ENCODE assay signal across 8 cellular contexts in the genomic region with DNA sequence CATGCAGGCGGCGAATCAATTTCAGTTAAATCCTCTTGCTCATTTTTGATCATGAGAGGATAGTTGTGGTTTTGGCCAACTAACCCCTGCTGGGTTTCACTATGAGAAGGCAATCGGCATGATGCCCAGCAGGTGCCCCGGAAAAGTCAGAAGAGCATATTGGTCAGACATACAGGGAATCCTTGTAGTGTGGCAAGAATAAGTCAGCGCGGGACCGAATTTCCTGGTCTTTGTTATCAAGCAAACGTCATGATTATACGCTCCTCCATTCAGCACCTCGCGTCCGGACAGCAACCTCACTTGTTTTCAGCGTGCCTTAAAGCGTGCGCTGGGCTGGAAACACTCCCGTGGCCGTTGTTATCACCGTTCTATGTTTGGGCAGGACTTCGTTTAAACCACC. TPM values are rescaled to one million over a fixed set of nuclear protein-coding genes. Genes with fewer than 3 reads are reported as not detected.
DNase-seq lines count a peak whose midpoint lies in the region; ATAC-seq and TF ChIP-seq lines count a peak whose summit lies in the region.

No MANE protein-coding gene starts in this region.

- ATAC-seq in activated T-cell treated with anti-CD3 and anti-CD28 coated beads, Interleukin-2, amount 50 U/mL, for 4 hours, result peak; percentile 38 to 39
- peak in 1 of 4 donors; percentile 45 for ATAC-seq in psoas muscle

- H3K4me3 Mint-ChIP-seq in CD8-positive, alpha-beta memory T cell, result peak overlapping the region; percentile 25 to 69 (median 37)
- peak overlapping the region; percentile 36 for H3K4me3 Mint-ChIP-seq in activated T-cell treated with anti-CD3 and anti-CD28 coated beads, Interleukin-2, amount 50 U/mL, for 4 hours

- peak overlapping the region in 1 of 8 donors; percentile 22 for H3K27ac Mint-ChIP-seq in CD8-positive, alpha-beta memory T cell

- H3K4me3 ChIP-seq in CD8-positive, alpha-beta memory T cell (ENCODE audit: low read length), result no peak overlapping the region
- H3K4me3 ChIP-seq in HEK293 (ENCODE audit: low read depth, low read length) (no peak overlapping the region), cardiac muscle cell (no peak overlapping the region), psoas muscle (no peak overlapping the region)

- POLR2A ChIA-PET in CD8-positive, alpha-beta memory T cell (lab: Charles Lee), result no interaction called here
- POLR2A ChIA-PET in HEK293 (lab: Yijun Ruan, JAX), result no interaction called here

- intact Hi-C loops in psoas muscle (cut with DNase I), result no loop called here

- H3K4me1 ChIP-seq in CD8-positive, alpha-beta memory T cell (ENCODE audit: insufficient read depth, low read length), result peaks cover 15% of the 10 kb centered on the region
- H3K4me1 ChIP-seq in HEK293 (ENCODE audit: control insufficient read depth, insufficient read depth, low read length), result peaks cover 14% of the 10 kb centered on the region
- H3K4me1 ChIP-seq in cardiac muscle cell (ENCODE audit: low read depth), result peaks cover 10% of the 10 kb centered on the region
- peaks cover 9% of the 10 kb centered on the region for H3K4me1 ChIP-seq in psoas muscle

- CTCF ChIA-PET in CD8-positive, alpha-beta memory T cell (lab: Charles Lee), result interaction anchor here (1.2 to 2.2 kb wide), 3 partner anchors 10 to 30 kb away, joined by 3 to 6 read pairs (median 4); no protein-coding TSS in a partner anchor
- CTCF ChIA-PET in HEK293 (lab: Yijun Ruan, JAX), result interaction anchor here (0.9 to 1.0 kb wide), 3 partner anchors 14 to 297 kb away, joined by 3 to 4 read pairs (median 3); no protein-coding TSS in a partner anchor

- H3K9me3 Mint-ChIP-seq in CD8-positive, alpha-beta memory T cell, result peaks cover 0 to 3% (median 2%) of the 10 kb centered on the region in 5 donors
- no peaks in the 10 kb centered on the region for H3K9me3 Mint-ChIP-seq in activated T-cell treated with anti-CD3 and anti-CD28 coated beads, Interleukin-2, amount 50 U/mL, for 4 hours

- peaks cover 44 to 72% of the 10 kb centered on the region in 2 donors for H3K27me3 Mint-ChIP-seq in CD8-positive, alpha-beta memory T cell
- H3K27me3 Mint-ChIP-seq in activated T-cell treated with anti-CD3 and anti-CD28 coated beads, Interleukin-2, amount 50 U/mL, for 4 hours (ENCODE audit: low read depth), result peaks cover 52% of the 10 kb centered on the region

- no peak overlapping the region for H3K27ac ChIP-seq in CD8-positive, alpha-beta memory T cell (ENCODE audit: low read depth, low read length)
- no peak overlapping the region for H3K27ac ChIP-seq in HEK293 (ENCODE audit: extremely low read depth, low read depth, low read length)
- no peak overlapping the region for H3K27ac ChIP-seq in cardiac muscle cell
- H3K27ac ChIP-seq in psoas muscle, result no peak overlapping the region

- peaks cover 17 to 25% (median 20%) of the 10 kb centered on the region in 3 donors for H3K4me1 Mint-ChIP-seq in CD8-positive, alpha-beta memory T cell
- H3K4me1 Mint-ChIP-seq in activated T-cell treated with anti-CD3 and anti-CD28 coated beads, Interleukin-2, amount 50 U/mL, for 4 hours (ENCODE audit: low read depth), result peaks cover 12% of the 10 kb centered on the region

- H3K27me3 ChIP-seq in CD8-positive, alpha-beta memory T cell (ENCODE audit: insufficient read depth, low read length, poor library complexity, severe bottlenecking), result peaks cover 36% of the 10 kb centered on the region
- H3K27me3 ChIP-seq in cardiac muscle cell (peaks cover 69% of the 10 kb centered on the region), psoas muscle (ENCODE audit: insufficient read depth in 3 of 3, low read length in 2 of 3) (peaks cover 4 to 65% (median 17%) of the 10 kb centered on the region in 3 donors)

- H3K36me3 Mint-ChIP-seq in CD8-positive, alpha-beta memory T cell, result no peaks in the 10 kb centered on the region
- no peaks in the 10 kb centered on the region for H3K36me3 Mint-ChIP-seq in activated T-cell treated with anti-CD3 and anti-CD28 coated beads, Interleukin-2, amount 50 U/mL, for 4 hours (ENCODE audit: insufficient read depth)

- TF ChIP-seq CTCF in HEK293 (tag by site-specific recombination; IDR thresholded peaks at IDR 0.05) (no peak), cardiac muscle cell (IDR thresholded peaks at IDR 0.05; ENCODE audit: low read depth, low read length) (no peak), psoas muscle (IDR thresholded peaks at IDR 0.05) (no peak)

- H3K36me3 ChIP-seq in CD8-positive, alpha-beta memory T cell (ENCODE audit: insufficient read depth, low read length), result no peaks in the 10 kb centered on the region
- H3K36me3 ChIP-seq in HEK293 (ENCODE audit: control insufficient read depth in 2 of 2, insufficient read depth in 1 of 2, low read length in 2 of 2) (no peaks in the 10 kb centered on the region), cardiac muscle cell (no peaks in the 10 kb centered on the region), psoas muscle (ENCODE audit: insufficient read depth in 1 of 2, low read depth in 1 of 2) (no peaks in the 10 kb centered on the region)

- DNase-seq in CD8-positive, alpha-beta memory T cell, result peak in 3 of 5 donors; percentile 16 to 57 (median 25)
- DNase-seq in NCI-H345 treated with DMSO at 0.1 percent for 48 hours (lab: John Stamatoyannopoulos, UW; ENCODE audit: unreplicated experiment) (peak; percentile 65), cardiac muscle cell (ENCODE audit: low read depth in 1 of 2, low spot score in 1 of 2) (peak; percentile 76 to 90), psoas muscle (peak; percentile 46 to 53), NCI-H226 (no peak)
- no peak for DNase-seq in activated T-cell treated with anti-CD3 and anti-CD28 coated beads, Interleukin-2, amount 50 U/mL, for 4 hours
- DNase-seq in effector CD4-positive, alpha-beta T cell, result no peak

- no peaks in the 10 kb centered on the region for H3K9me3 ChIP-seq in CD8-positive, alpha-beta memory T cell (ENCODE audit: low read length)
- H3K9me3 ChIP-seq in HEK293 (ENCODE audit: control insufficient read depth, insufficient read depth, low read depth, low read length) (no peaks in the 10 kb centered on the region; the same call in 1 of the 2 replicates), cardiac muscle cell (ENCODE audit: low read depth) (no peaks in the 10 kb centered on the region), psoas muscle (peaks cover 9% of the 10 kb centered on the region)

- 4 to 7% (median 4%) methylated on average over 19 of the region's 19 CpGs for WGBS in psoas muscle, 3 donors

TF ChIP-seq in HEK293, 187 proteins besides CTCF, POLR2A, EP300 and RAD21:
- TF ChIP-seq ZNF473 (tag by site-specific recombination; IDR thresholded peaks at IDR 0.05) (no peak), REST (tag by site-specific recombination; IDR thresholded peaks at IDR 0.05) (peak; percentile 98), ZBTB21 (tag by site-specific recombination; IDR thresholded peaks at IDR 0.05) (no peak), ZNF585B (tag by site-specific recombination; IDR thresholded peaks at IDR 0.05) (no peak), ZNF629 (tag by site-specific recombination; IDR thresholded peaks at IDR 0.05) (peak; percentile 39; the same call in 1 of the 2 replicates), SP2 (tag by site-specific recombination; IDR thresholded peaks at IDR 0.05) (peak; percentile 18; the same call in 1 of the 2 replicates), ZNF677 (tag by site-specific recombination; IDR thresholded peaks at IDR 0.05) (no peak)

RNA-seq across cellular contexts. Expression of gene TBC1D30, which starts 1.8 kb away (rescaled TPM):
- total RNA-seq in CD8-positive, alpha-beta memory T cell, result 1 to 10 TPM; 1.7 TPM
- polyA plus RNA-seq in CD8-positive, alpha-beta memory T cell, result not detected
- total RNA-seq in activated T-cell treated with anti-CD3 and anti-CD28 coated beads, Interleukin-2, amount 50 U/mL, for 4 hours, result under 1 TPM; 0.24 to 0.81 (median 0.47) TPM
- 0.57 and 1.4 TPM in 2 replicates for total RNA-seq in cardiac muscle cell
- 1.2 TPM in 2 replicates for polyA plus RNA-seq in cardiac muscle cell
- total RNA-seq in psoas muscle, result 1 to 10 TPM in 1 of 4 donors, under 1 TPM in 3; 0.40 to 1.0 (median 0.53) TPM
- under 1 TPM; 0.09 to 0.51 (median 0.43) TPM for polyA plus RNA-seq in psoas muscle

Comparison
In these comparisons a context has a peak if more than half of its experiments do, and no peak if none do; other contexts are left out.
1. DNase-seq: peak in CD8-positive, alpha-beta memory T cell (3 of 5), NCI-H345 treated with DMSO at 0.1 percent for 48 hours (single experiment), cardiac muscle cell (2 of 2) and psoas muscle (2 of 2); none in activated T-cell treated with anti-CD3 and anti-CD28 coated beads, Interleukin-2, amount 50 U/mL, for 4 hours (single experiment), NCI-H226 (single experiment) and effector CD4-positive, alpha-beta T cell (single experiment).